9 cellular contexts compared by ENCODE assay signal in genomic region chr14:51780006-51780692, GRCh38.
DNase-seq lines count a peak whose midpoint lies in the region; ATAC-seq and TF ChIP-seq lines count a peak whose summit lies in the region.
"Had no signal": no experiment of that assay in that cellular context is flagged by ENCODE, and none has a peak within 500 bp of the region (broad histone marks: within the 10 kb centered on the region; RNA-seq: fewer than 3 reads in every experiment).

No MANE protein-coding gene starts in this region.

- TF ChIP-seq CTCF in IMR-90 (conservative IDR thresholded peaks at IDR 0.05; ENCODE audit: low read depth, low read length), result peak; percentile 71

- dilution Hi-C loops in IMR-90 (cut with HindIII; ENCODE audit: low sequenced_read_pairs, unreplicated experiment), result no loop called here

- peak; percentile 84 for TF ChIP-seq RAD21 in IMR-90 (IDR thresholded peaks at IDR 0.05; ENCODE audit: low read length)

- H3K4me3 Mint-ChIP-seq in activated T-cell treated with anti-CD3 and anti-CD28 coated beads, Interleukin-2, amount 50 U/mL, for 24 hours, result peak overlapping the region; percentile 30
- H3K4me3 Mint-ChIP-seq in natural killer cell treated with Interleukin-12 subunit alpha and Interleukin-12 subunit beta and Interleukin-15 and Interleukin-18, amount 100 ng/mL, for 72 hours, result peak overlapping the region; percentile 25
- H3K4me3 Mint-ChIP-seq in stimulated activated memory B cell treated with anti-CD40 and anti-IgM and Interleukin-4, amounts not matched to agents 10 μg/mL and 1 μg/mL and 100 μg/mL, for 72 hours, result peak overlapping the region; percentile 1

- no peak for TF ChIP-seq POLR2A in IMR-90 (IDR thresholded peaks at IDR 0.05; ENCODE audit: low read depth, low read length)

- H3K9me3 Mint-ChIP-seq in activated T-cell treated with anti-CD3 and anti-CD28 coated beads, Interleukin-2, amount 50 U/mL, for 24 hours, result peaks cover 2% of the 10 kb centered on the region
- H3K9me3 Mint-ChIP-seq in natural killer cell treated with Interleukin-12 subunit alpha and Interleukin-12 subunit beta and Interleukin-15 and Interleukin-18, amount 100 ng/mL, for 72 hours, result peaks cover 1% of the 10 kb centered on the region
- peaks cover under 1% of the 10 kb centered on the region for H3K9me3 Mint-ChIP-seq in stimulated activated memory B cell treated with anti-CD40 and anti-IgM and Interleukin-4, amounts not matched to agents 10 μg/mL and 1 μg/mL and 100 μg/mL, for 72 hours

- no peaks in the 10 kb centered on the region for H3K9me1 ChIP-seq in IMR-90 (ENCODE audit: insufficient read depth, low read length)

- H2AK9ac ChIP-seq in IMR-90 (replicated peaks; ENCODE audit: low read depth, low read length, poor library complexity), result no peak overlapping the region

- peak; percentile 73 for ATAC-seq in IMR-90 (ENCODE audit: low read depth)
- ATAC-seq in natural killer cell treated with Interleukin-12 subunit alpha and Interleukin-12 subunit beta and Interleukin-15 and Interleukin-18, amount 100 ng/mL, for 72 hours, result peak; percentile 72 to 79
- ATAC-seq in stimulated activated memory B cell treated with anti-CD40 and anti-IgM and Interleukin-4, amounts not matched to agents 10 μg/mL and 1 μg/mL and 100 μg/mL, for 72 hours, result peak; percentile 63
- ATAC-seq in HG03196 (IDR thresholded peaks at IDR 0.05; ENCODE audit: unreplicated experiment), result no peak

- no peak overlapping the region for H3K27ac ChIP-seq in IMR-90 (ENCODE audit: insufficient read depth, low read length)
- H3K27ac ChIP-seq: epithelial cell of prostate had no signal

- H3K4me1 ChIP-seq in IMR-90 (ENCODE audit: control insufficient read depth, insufficient read depth, low read length), result peaks cover 2% of the 10 kb centered on the region; the same call in 1 of the 2 replicates

- no peaks in the 10 kb centered on the region for H3K36me3 Mint-ChIP-seq in activated T-cell treated with anti-CD3 and anti-CD28 coated beads, Interleukin-2, amount 50 U/mL, for 24 hours (ENCODE audit: low read depth)
- H3K36me3 Mint-ChIP-seq in natural killer cell treated with Interleukin-12 subunit alpha and Interleukin-12 subunit beta and Interleukin-15 and Interleukin-18, amount 100 ng/mL, for 72 hours, result peaks cover 5% of the 10 kb centered on the region
- no peaks in the 10 kb centered on the region for H3K36me3 Mint-ChIP-seq in stimulated activated memory B cell treated with anti-CD40 and anti-IgM and Interleukin-4, amounts not matched to agents 10 μg/mL and 1 μg/mL and 100 μg/mL, for 72 hours

- no peak overlapping the region for H3K9ac ChIP-seq in IMR-90 (ENCODE audit: low read depth, low read length)

- no peaks in the 10 kb centered on the region for H3K27me3 ChIP-seq in IMR-90 (ENCODE audit: control insufficient read depth, insufficient read depth, low read length)

- no peak overlapping the region for H2BK15ac ChIP-seq in IMR-90 (ENCODE audit: low read depth, low read length)

- intact Hi-C loops in IMR-90 (cut with micrococcal nuclease), result loop anchor here (1.0 to 2.0 kb wide), 3 partner anchors 199 to 497 kb away; no protein-coding TSS in a partner anchor

- H3K27me3 Mint-ChIP-seq in activated T-cell treated with anti-CD3 and anti-CD28 coated beads, Interleukin-2, amount 50 U/mL, for 24 hours, result peaks cover 14% of the 10 kb centered on the region
- peaks cover 6 to 25% of the 10 kb centered on the region in 2 donors for H3K27me3 Mint-ChIP-seq in natural killer cell treated with Interleukin-12 subunit alpha and Interleukin-12 subunit beta and Interleukin-15 and Interleukin-18, amount 100 ng/mL, for 72 hours
- peaks cover 24% of the 10 kb centered on the region for H3K27me3 Mint-ChIP-seq in stimulated activated memory B cell treated with anti-CD40 and anti-IgM and Interleukin-4, amounts not matched to agents 10 μg/mL and 1 μg/mL and 100 μg/mL, for 72 hours

- 0 out of 4 replicates have a peak overlapping the region, but pooled peaks of 1 of the 2 experiments have one; percentile 31 for H4K8ac ChIP-seq in IMR-90 (ENCODE audit: low read depth in 2 of 2, low read length in 2 of 2)

- no peak overlapping the region for H2AK5ac ChIP-seq in IMR-90 (ENCODE audit: low read depth, low read length)

- DNase-seq in ELF-1 (ENCODE audit: low read depth, low spot score) (peak; percentile 80), IMR-90 (peak; percentile 59), OCI-M2 (lab: John Stamatoyannopoulos, UW; ENCODE audit: unreplicated experiment) (peak; percentile 42), fibroblast of gingiva (ENCODE audit: low read depth) (peak; percentile 51)
- peak; percentile 79 for DNase-seq in activated T-cell treated with anti-CD3 and anti-CD28 coated beads, Interleukin-2, amount 50 U/mL, for 24 hours
- DNase-seq in natural killer cell treated with Interleukin-12 subunit alpha and Interleukin-12 subunit beta and Interleukin-15 and Interleukin-18, amount 100 ng/mL, for 72 hours (ENCODE audit: low spot score), result peak; percentile 80

- H4K20me1 ChIP-seq in IMR-90 (ENCODE audit: insufficient read depth, low read length), result no peaks in the 10 kb centered on the region

- H2BK120ac ChIP-seq in IMR-90 (ENCODE audit: low read depth, low read length), result no peak overlapping the region

- no peak overlapping the region for H4K91ac ChIP-seq in IMR-90 (ENCODE audit: insufficient read depth, low read depth, low read length)

- no peak overlapping the region for H3K4ac ChIP-seq in IMR-90 (ENCODE audit: low read depth, low read length)

- H4K5ac ChIP-seq in IMR-90 (ENCODE audit: low read depth, low read length), result no peak overlapping the region

- H3K4me2 ChIP-seq in IMR-90 (ENCODE audit: low read depth, low read length), result peak overlapping the region; percentile 87

- no peak overlapping the region for H2BK5ac ChIP-seq in IMR-90 (ENCODE audit: low read depth, low read length, poor library complexity, severe bottlenecking)

- H2BK20ac ChIP-seq in IMR-90 (ENCODE audit: low read depth, low read length), result peak overlapping the region; percentile 61

- POLR2A ChIA-PET in IMR-90 (lab: Charles Lee; ENCODE audit: unreplicated experiment), result no interaction called here

- 4% methylated on average over 8 of the region's 13 CpGs; no CpG with 5 or more reads in 1 of the 2 experiments for WGBS in IMR-90 (ENCODE audit: extremely low coverage in 2 of 2, insufficient read length in 1 of 2), 2 experiments

- H3K18ac ChIP-seq in IMR-90 (ENCODE audit: low read depth, low read length), result no peak overlapping the region

- no peak overlapping the region for H3K4me3 ChIP-seq in IMR-90 (ENCODE audit: insufficient read depth, low read depth, low read length)

- in situ Hi-C loops in IMR-90 (cut with MboI; ENCODE audit: low sequenced_read_pairs), result loop anchor here (10.0 kb wide), 1 partner anchor 195 kb away; no protein-coding TSS in a partner anchor

- BruUV-seq in IMR-90 (replicated peaks; lab: Mats Ljungman, UMichigan), result no TSS peak

- H3K36me3 ChIP-seq in IMR-90 (ENCODE audit: control insufficient read depth, insufficient read depth, low read length), result no peaks in the 10 kb centered on the region

- no peaks in the 10 kb centered on the region; a peak in 1 of 4 replicates for H3K79me1 ChIP-seq in IMR-90 (ENCODE audit: low read depth in 1 of 2, low read length in 2 of 2)

- H3K9me3 ChIP-seq in IMR-90 (ENCODE audit: control insufficient read depth, insufficient read depth, low read length), result no peaks in the 10 kb centered on the region

- H3K4me1 Mint-ChIP-seq in activated T-cell treated with anti-CD3 and anti-CD28 coated beads, Interleukin-2, amount 50 U/mL, for 24 hours (ENCODE audit: low read depth), result peaks cover 42% of the 10 kb centered on the region
- H3K4me1 Mint-ChIP-seq in natural killer cell treated with Interleukin-12 subunit alpha and Interleukin-12 subunit beta and Interleukin-15 and Interleukin-18, amount 100 ng/mL, for 72 hours (ENCODE audit: low read depth in 2 of 2), result peaks cover 21 to 24% of the 10 kb centered on the region in 2 donors
- peaks cover 19% of the 10 kb centered on the region for H3K4me1 Mint-ChIP-seq in stimulated activated memory B cell treated with anti-CD40 and anti-IgM and Interleukin-4, amounts not matched to agents 10 μg/mL and 1 μg/mL and 100 μg/mL, for 72 hours

- H2AFZ ChIP-seq in IMR-90 (replicated peaks; ENCODE audit: low read length, poor library complexity), result peak overlapping the region; percentile 66

- H3K23ac ChIP-seq in IMR-90 (ENCODE audit: low read depth, low read length), result no peak overlapping the region

- H3K14ac ChIP-seq in IMR-90 (replicated peaks; ENCODE audit: low read depth, low read length), result no peak overlapping the region

- H3K56ac ChIP-seq in IMR-90 (ENCODE audit: extremely low read depth, insufficient read depth, low read length), result no peak overlapping the region

- no peak overlapping the region for H3K27ac Mint-ChIP-seq in activated T-cell treated with anti-CD3 and anti-CD28 coated beads, Interleukin-2, amount 50 U/mL, for 24 hours
- H3K27ac Mint-ChIP-seq in natural killer cell treated with Interleukin-12 subunit alpha and Interleukin-12 subunit beta and Interleukin-15 and Interleukin-18, amount 100 ng/mL, for 72 hours, result no peak overlapping the region
- no peak overlapping the region for H3K27ac Mint-ChIP-seq in stimulated activated memory B cell treated with anti-CD40 and anti-IgM and Interleukin-4, amounts not matched to agents 10 μg/mL and 1 μg/mL and 100 μg/mL, for 72 hours

- CTCF ChIA-PET in IMR-90 (lab: Yijun Ruan, JAX), result interaction anchor here (0.6 to 2.8 kb wide), 7 partner anchors 128 to 514 kb away, joined by 3 to 12 read pairs (median 3); no protein-coding TSS in a partner anchor

TF ChIP-seq in IMR-90, 13 proteins besides CTCF, POLR2A, EP300 and RAD21:
- TF ChIP-seq USF2 (IDR thresholded peaks at IDR 0.05; ENCODE audit: low read depth, low read length), result no peak
- peak; percentile 86 for TF ChIP-seq SMC3 (IDR thresholded peaks at IDR 0.05; ENCODE audit: low read depth, low read length)
- TF ChIP-seq RFX5 (IDR thresholded peaks at IDR 0.05; ENCODE audit: low read depth, low read length), result no peak
- TF ChIP-seq MXI1 (IDR thresholded peaks at IDR 0.05; ENCODE audit: borderline replicate concordance, low read depth, low read length), result no peak
- peak; percentile 75 for TF ChIP-seq BHLHE40 (IDR thresholded peaks at IDR 0.05; ENCODE audit: low read depth, low read length)
- peak; percentile 57; the same call in 1 of the 2 replicates for TF ChIP-seq CEBPB (IDR thresholded peaks at IDR 0.05; ENCODE audit: low read depth, low read length)
- peak; percentile 58; the same call in 1 of the 2 replicates for TF ChIP-seq MAFK (IDR thresholded peaks at IDR 0.05; ENCODE audit: low read depth, low read length)
TF ChIP-seq in IMR-90: peak in this region for 4.
